ENCODE assay signal across 8 cellular contexts in genomic region chr6:33424855-33425667, GRCh38. TPM values are rescaled to one million over a fixed set of nuclear protein-coding genes. Genes with fewer than 3 reads are reported as not detected.
DNase-seq lines count a peak whose midpoint lies in the region; ATAC-seq and TF ChIP-seq lines count a peak whose summit lies in the region.

No MANE protein-coding gene starts in this region.

- H3K4me3 ChIP-seq in SJSA1 (peak overlapping the region; percentile 39), fibroblast of mammary gland (ENCODE audit: control insufficient read depth, low read depth, low read length) (peak overlapping the region; percentile 68), prostate gland (peak overlapping the region; percentile 48 to 53)

- intact Hi-C loops in prostate gland (cut with DNase I) = loop anchor here (5.0 kb wide), 1 partner anchor 33 kb away; the partner anchor contains the start of gene KIFC1

- H3K27me3 ChIP-seq in SJSA1 (replicated peaks) (no peaks in the 10 kb centered on the region), prostate gland (replicated peaks; ENCODE audit: insufficient read depth) (no peaks in the 10 kb centered on the region)

- H3K9ac ChIP-seq in ES-I3 (ENCODE audit: low read depth, low read length) = peak overlapping the region; percentile 59

- no peaks in the 10 kb centered on the region for H3K9me3 ChIP-seq in ES-I3 (ENCODE audit: control insufficient read depth, insufficient read depth, low read length)
- no peaks in the 10 kb centered on the region; the same call in 1 of the 2 replicates for H3K9me3 ChIP-seq in SJSA1 (replicated peaks)
- no peaks in the 10 kb centered on the region for H3K9me3 ChIP-seq in prostate gland

- ATAC-seq in GM21515 (IDR thresholded peaks at IDR 0.05; ENCODE audit: unreplicated experiment) = no peak

- peak overlapping the region; percentile 58 for H3K27ac ChIP-seq in SJSA1
- peak overlapping the region; percentile 94 to 95 for H3K27ac ChIP-seq in prostate gland

- H3K4me1 ChIP-seq in ES-I3 (ENCODE audit: insufficient read depth, low read length) (peaks cover 24% of the 10 kb centered on the region), SJSA1 (replicated peaks) (peaks cover 25% of the 10 kb centered on the region), prostate gland (replicated peaks) (peaks cover 4% of the 10 kb centered on the region)

- TF ChIP-seq CTCF in fibroblast of mammary gland (conservative IDR thresholded peaks at IDR 0.05; ENCODE audit: control insufficient read depth, insufficient read depth, low read depth, low read length) = no peak
- no peak for TF ChIP-seq CTCF in prostate gland (IDR thresholded peaks at IDR 0.05)

- peak; percentile 57 for TF ChIP-seq POLR2A in prostate gland (IDR thresholded peaks at IDR 0.05)

- DNase-seq in SJSA1 (ENCODE audit: low read depth in 1 of 2, low spot score in 2 of 2) (no peak), fibroblast of mammary gland (ENCODE audit: low read depth) (no peak), prostate gland (ENCODE audit: low spot score) (no peak), NCI-H82 (lab: John Stamatoyannopoulos, UW) (no peak), NCI-H2029 treated with DMSO at 0.1 percent for 48 hours (lab: John Stamatoyannopoulos, UW) (no peak), SHP77 treated with DMSO at 0.1 percent for 48 hours (lab: John Stamatoyannopoulos, UW) (no peak)

- no peaks in the 10 kb centered on the region for H3K36me3 ChIP-seq in ES-I3 (ENCODE audit: insufficient read depth, low read length)
- H3K36me3 ChIP-seq in SJSA1 = no peaks in the 10 kb centered on the region
- H3K36me3 ChIP-seq in prostate gland = no peaks in the 10 kb centered on the region

- WGBS in prostate gland = 10% methylated on average over 12 of the region's 12 CpGs

RNA-seq across cellular contexts. Expression of gene SYNGAP1, which starts 5.2 kb away (rescaled TPM):
- 0.69 and 1.1 TPM in 2 replicates for total RNA-seq in SJSA1 (2014; rRNA removed; shearing (Covaris generic))
- total RNA-seq in prostate gland = 10 to 100 TPM in 1 of 2 donors, 1 to 10 TPM in 1; 6.1 to 24.8 TPM

RNA-seq across cellular contexts. Expression of gene CUTA, which starts 7.2 kb away (rescaled TPM):
- total RNA-seq in SJSA1 (2014; rRNA removed; shearing (Covaris generic)) = 201 and 341 TPM in 2 replicates
- total RNA-seq in prostate gland = 100 to 1,000 TPM; 189 to 260 TPM

RNA-seq across cellular contexts. Expression of gene PHF1, which starts 14.2 kb away (rescaled TPM):
- total RNA-seq in SJSA1 (2014; rRNA removed; shearing (Covaris generic)) = 15.9 and 23.2 TPM in 2 replicates
- 100 to 1,000 TPM in 1 of 2 donors, 10 to 100 TPM in 1; 98.2 to 132 TPM for total RNA-seq in prostate gland

RNA-seq across cellular contexts. Expression of gene ZBTB9, which starts 29.3 kb away (rescaled TPM):
- 2.9 and 4.4 TPM in 2 replicates for total RNA-seq in SJSA1 (2014; rRNA removed; shearing (Covaris generic))
- total RNA-seq in prostate gland = 1 to 10 TPM; 3.5 to 8.9 TPM

RNA-seq across cellular contexts. Expression of gene KIFC1, which starts 33.4 kb away (rescaled TPM):
- total RNA-seq in SJSA1 (2014; rRNA removed; shearing (Covaris generic)) = 95.5 and 120 TPM in 2 replicates
- total RNA-seq in prostate gland = 1 to 10 TPM; 5.8 to 6.5 TPM
